1 cellular context compared by ENCODE assay signal in the genomic region with DNA sequence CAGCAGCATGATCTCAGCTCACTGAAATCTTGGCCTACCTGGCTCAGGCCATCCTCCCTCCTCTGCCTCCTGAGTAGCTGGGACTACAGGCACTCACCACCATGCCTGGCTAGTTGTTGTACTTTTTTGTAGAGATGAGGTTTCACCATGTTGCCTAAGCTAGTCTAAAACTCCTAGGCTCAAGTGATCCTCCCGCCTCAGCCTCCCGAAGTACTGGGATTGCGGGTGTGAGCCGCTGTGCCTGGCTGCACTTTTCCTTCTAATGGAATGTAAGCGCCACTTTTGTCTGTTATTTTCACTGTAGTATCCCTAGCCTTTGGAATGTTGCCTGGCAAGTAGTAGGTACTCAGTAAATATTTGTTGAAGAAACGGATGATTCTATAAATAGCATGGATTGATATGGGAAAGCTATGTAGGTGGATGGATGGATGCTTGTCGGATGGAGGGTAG.
TF ChIP-seq lines count a peak whose summit lies in the region.

No MANE protein-coding gene starts in this region.

TF ChIP-seq in HepG2, 621 proteins besides CTCF, POLR2A, EP300 and RAD21 (continued from another document and continues in another):
- TF ChIP-seq ZNF264 (CRISPR knock-in tag; IDR thresholded peaks at IDR 0.05) (peak; percentile 62; the same call in 1 of the 2 replicates), ZEB1 (IDR thresholded peaks at IDR 0.05; ENCODE audit: insufficient replicate concordance, low read depth) (peak; percentile 35), HNF4A (CRISPR knock-in tag; IDR thresholded peaks at IDR 0.05) (peak; percentile 54), ZNF839 (CRISPR knock-in tag; IDR thresholded peaks at IDR 0.05; ENCODE audit: borderline replicate concordance) (no peak), ATF7 (IDR thresholded peaks at IDR 0.05) (0 out of 2 replicates have a peak, but pooled peaks have one; percentile 17), ATF7 (CRISPR knock-in tag; IDR thresholded peaks at IDR 0.05) (no peak), SP1 (IDR thresholded peaks at IDR 0.05) (no peak), SP1 (CRISPR knock-in tag; IDR thresholded peaks at IDR 0.05) (peak; percentile 38; the same call in 1 of the 2 replicates), ZNF331 (CRISPR knock-in tag; IDR thresholded peaks at IDR 0.05) (peak; percentile 44; the same call in 1 of the 2 replicates), ZNF672 (CRISPR knock-in tag; IDR thresholded peaks at IDR 0.05) (0 out of 2 replicates have a peak, but pooled peaks have one; percentile 34), ZSCAN31 (CRISPR knock-in tag; IDR thresholded peaks at IDR 0.05; ENCODE audit: low read depth) (peak; percentile 5; the same call in 1 of the 2 replicates), SAP130 (CRISPR knock-in tag; IDR thresholded peaks at IDR 0.05; ENCODE audit: low read depth) (peak; percentile 77; the same call in 1 of the 2 replicates), KDM6A (CRISPR knock-in tag; IDR thresholded peaks at IDR 0.05; ENCODE audit: low read depth) (peak; percentile 53; the same call in 1 of the 2 replicates), TRIM24 (CRISPR knock-in tag; IDR thresholded peaks at IDR 0.05) (no peak), ZNF780A (CRISPR knock-in tag; IDR thresholded peaks at IDR 0.05) (no peak), HOXD1 (CRISPR knock-in tag; IDR thresholded peaks at IDR 0.05) (no peak), EEA1 (CRISPR knock-in tag; IDR thresholded peaks at IDR 0.05; ENCODE audit: borderline replicate concordance) (no peak), ZBTB38 (CRISPR knock-in tag; IDR thresholded peaks at IDR 0.05) (0 out of 2 replicates have a peak, but pooled peaks have one; percentile 52), NAIF1 (CRISPR knock-in tag; IDR thresholded peaks at IDR 0.05; ENCODE audit: borderline replicate concordance) (no peak), SOX13 (IDR thresholded peaks at IDR 0.05) (no peak), SOX13 (CRISPR knock-in tag; conservative IDR thresholded peaks at IDR 0.05 in 1 of 2, IDR thresholded peaks at IDR 0.05 in 1 of 2) (peak in 1 of 2 experiments; percentile 73; a peak in 2 of 4 replicates), TOE1 (CRISPR knock-in tag; IDR thresholded peaks at IDR 0.05) (no peak), PHF21A (CRISPR knock-in tag; IDR thresholded peaks at IDR 0.05) (peak; percentile 52; the same call in 1 of the 2 replicates), KAT8 (CRISPR knock-in tag; IDR thresholded peaks at IDR 0.05) (peak; percentile 56; the same call in 1 of the 2 replicates), KMT2B (CRISPR knock-in tag; IDR thresholded peaks at IDR 0.05) (no peak), SNAPC2 (CRISPR knock-in tag; IDR thresholded peaks at IDR 0.05) (peak; percentile 72; the same call in 1 of the 2 replicates)
- TF ChIP-seq, protein P1, sequence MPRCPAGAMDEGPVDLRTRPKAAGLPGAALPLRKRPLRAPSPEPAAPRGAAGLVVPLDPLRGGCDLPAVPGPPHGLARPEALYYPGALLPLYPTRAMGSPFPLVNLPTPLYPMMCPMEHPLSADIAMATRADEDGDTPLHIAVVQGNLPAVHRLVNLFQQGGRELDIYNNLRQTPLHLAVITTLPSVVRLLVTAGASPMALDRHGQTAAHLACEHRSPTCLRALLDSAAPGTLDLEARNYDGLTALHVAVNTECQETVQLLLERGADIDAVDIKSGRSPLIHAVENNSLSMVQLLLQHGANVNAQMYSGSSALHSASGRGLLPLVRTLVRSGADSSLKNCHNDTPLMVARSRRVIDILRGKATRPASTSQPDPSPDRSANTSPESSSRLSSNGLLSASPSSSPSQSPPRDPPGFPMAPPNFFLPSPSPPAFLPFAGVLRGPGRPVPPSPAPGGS (CRISPR knock-in tag; IDR thresholded peaks at IDR 0.05), result 0 out of 2 replicates have a peak, but pooled peaks have one; percentile 71
- TF ChIP-seq, protein P2, sequence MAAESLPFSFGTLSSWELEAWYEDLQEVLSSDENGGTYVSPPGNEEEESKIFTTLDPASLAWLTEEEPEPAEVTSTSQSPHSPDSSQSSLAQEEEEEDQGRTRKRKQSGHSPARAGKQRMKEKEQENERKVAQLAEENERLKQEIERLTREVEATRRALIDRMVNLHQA (CRISPR knock-in tag; IDR thresholded peaks at IDR 0.05), result 0 out of 2 replicates have a peak, but pooled peaks have one; percentile 34
- TF ChIP-seq, protein P3, sequence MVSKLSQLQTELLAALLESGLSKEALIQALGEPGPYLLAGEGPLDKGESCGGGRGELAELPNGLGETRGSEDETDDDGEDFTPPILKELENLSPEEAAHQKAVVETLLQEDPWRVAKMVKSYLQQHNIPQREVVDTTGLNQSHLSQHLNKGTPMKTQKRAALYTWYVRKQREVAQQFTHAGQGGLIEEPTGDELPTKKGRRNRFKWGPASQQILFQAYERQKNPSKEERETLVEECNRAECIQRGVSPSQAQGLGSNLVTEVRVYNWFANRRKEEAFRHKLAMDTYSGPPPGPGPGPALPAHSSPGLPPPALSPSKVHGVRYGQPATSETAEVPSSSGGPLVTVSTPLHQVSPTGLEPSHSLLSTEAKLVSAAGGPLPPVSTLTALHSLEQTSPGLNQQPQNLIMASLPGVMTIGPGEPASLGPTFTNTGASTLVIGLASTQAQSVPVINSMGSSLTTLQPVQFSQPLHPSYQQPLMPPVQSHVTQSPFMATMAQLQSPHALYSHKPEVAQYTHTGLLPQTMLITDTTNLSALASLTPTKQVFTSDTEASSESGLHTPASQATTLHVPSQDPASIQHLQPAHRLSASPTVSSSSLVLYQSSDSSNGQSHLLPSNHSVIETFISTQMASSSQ (IDR thresholded peaks at IDR 0.05; ENCODE audit: low read depth), result 0 out of 2 replicates have a peak, but pooled peaks have one; percentile 33
- TF ChIP-seq, protein P3 (CRISPR knock-in tag; IDR thresholded peaks at IDR 0.05; ENCODE audit: borderline replicate concordance), result no peak
- TF ChIP-seq, protein P4, sequence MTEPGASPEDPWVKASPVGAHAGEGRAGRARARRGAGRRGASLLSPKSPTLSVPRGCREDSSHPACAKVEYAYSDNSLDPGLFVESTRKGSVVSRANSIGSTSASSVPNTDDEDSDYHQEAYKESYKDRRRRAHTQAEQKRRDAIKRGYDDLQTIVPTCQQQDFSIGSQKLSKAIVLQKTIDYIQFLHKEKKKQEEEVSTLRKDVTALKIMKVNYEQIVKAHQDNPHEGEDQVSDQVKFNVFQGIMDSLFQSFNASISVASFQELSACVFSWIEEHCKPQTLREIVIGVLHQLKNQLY (CRISPR knock-in tag; IDR thresholded peaks at IDR 0.05), result peak; percentile 28; the same call in 1 of the 2 replicates
- TF ChIP-seq, protein P5, sequence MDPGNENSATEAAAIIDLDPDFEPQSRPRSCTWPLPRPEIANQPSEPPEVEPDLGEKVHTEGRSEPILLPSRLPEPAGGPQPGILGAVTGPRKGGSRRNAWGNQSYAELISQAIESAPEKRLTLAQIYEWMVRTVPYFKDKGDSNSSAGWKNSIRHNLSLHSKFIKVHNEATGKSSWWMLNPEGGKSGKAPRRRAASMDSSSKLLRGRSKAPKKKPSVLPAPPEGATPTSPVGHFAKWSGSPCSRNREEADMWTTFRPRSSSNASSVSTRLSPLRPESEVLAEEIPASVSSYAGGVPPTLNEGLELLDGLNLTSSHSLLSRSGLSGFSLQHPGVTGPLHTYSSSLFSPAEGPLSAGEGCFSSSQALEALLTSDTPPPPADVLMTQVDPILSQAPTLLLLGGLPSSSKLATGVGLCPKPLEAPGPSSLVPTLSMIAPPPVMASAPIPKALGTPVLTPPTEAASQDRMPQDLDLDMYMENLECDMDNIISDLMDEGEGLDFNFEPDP (CRISPR knock-in tag; conservative IDR thresholded peaks at IDR 0.05), result no peak
- TF ChIP-seq, protein P6, sequence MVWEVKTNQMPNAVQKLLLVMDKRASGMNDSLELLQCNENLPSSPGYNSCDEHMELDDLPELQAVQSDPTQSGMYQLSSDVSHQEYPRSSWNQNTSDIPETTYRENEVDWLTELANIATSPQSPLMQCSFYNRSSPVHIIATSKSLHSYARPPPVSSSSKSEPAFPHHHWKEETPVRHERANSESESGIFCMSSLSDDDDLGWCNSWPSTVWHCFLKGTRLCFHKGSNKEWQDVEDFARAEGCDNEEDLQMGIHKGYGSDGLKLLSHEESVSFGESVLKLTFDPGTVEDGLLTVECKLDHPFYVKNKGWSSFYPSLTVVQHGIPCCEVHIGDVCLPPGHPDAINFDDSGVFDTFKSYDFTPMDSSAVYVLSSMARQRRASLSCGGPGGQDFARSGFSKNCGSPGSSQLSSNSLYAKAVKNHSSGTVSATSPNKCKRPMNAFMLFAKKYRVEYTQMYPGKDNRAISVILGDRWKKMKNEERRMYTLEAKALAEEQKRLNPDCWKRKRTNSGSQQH (CRISPR knock-in tag; IDR thresholded peaks at IDR 0.05; ENCODE audit: low read depth), result no peak
- TF ChIP-seq, protein P7, sequence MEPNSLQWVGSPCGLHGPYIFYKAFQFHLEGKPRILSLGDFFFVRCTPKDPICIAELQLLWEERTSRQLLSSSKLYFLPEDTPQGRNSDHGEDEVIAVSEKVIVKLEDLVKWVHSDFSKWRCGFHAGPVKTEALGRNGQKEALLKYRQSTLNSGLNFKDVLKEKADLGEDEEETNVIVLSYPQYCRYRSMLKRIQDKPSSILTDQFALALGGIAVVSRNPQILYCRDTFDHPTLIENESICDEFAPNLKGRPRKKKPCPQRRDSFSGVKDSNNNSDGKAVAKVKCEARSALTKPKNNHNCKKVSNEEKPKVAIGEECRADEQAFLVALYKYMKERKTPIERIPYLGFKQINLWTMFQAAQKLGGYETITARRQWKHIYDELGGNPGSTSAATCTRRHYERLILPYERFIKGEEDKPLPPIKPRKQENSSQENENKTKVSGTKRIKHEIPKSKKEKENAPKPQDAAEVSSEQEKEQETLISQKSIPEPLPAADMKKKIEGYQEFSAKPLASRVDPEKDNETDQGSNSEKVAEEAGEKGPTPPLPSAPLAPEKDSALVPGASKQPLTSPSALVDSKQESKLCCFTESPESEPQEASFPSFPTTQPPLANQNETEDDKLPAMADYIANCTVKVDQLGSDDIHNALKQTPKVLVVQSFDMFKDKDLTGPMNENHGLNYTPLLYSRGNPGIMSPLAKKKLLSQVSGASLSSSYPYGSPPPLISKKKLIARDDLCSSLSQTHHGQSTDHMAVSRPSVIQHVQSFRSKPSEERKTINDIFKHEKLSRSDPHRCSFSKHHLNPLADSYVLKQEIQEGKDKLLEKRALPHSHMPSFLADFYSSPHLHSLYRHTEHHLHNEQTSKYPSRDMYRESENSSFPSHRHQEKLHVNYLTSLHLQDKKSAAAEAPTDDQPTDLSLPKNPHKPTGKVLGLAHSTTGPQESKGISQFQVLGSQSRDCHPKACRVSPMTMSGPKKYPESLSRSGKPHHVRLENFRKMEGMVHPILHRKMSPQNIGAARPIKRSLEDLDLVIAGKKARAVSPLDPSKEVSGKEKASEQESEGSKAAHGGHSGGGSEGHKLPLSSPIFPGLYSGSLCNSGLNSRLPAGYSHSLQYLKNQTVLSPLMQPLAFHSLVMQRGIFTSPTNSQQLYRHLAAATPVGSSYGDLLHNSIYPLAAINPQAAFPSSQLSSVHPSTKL (CRISPR knock-in tag; IDR thresholded peaks at IDR 0.05), result peak; percentile 91
- TF ChIP-seq, protein P8, sequence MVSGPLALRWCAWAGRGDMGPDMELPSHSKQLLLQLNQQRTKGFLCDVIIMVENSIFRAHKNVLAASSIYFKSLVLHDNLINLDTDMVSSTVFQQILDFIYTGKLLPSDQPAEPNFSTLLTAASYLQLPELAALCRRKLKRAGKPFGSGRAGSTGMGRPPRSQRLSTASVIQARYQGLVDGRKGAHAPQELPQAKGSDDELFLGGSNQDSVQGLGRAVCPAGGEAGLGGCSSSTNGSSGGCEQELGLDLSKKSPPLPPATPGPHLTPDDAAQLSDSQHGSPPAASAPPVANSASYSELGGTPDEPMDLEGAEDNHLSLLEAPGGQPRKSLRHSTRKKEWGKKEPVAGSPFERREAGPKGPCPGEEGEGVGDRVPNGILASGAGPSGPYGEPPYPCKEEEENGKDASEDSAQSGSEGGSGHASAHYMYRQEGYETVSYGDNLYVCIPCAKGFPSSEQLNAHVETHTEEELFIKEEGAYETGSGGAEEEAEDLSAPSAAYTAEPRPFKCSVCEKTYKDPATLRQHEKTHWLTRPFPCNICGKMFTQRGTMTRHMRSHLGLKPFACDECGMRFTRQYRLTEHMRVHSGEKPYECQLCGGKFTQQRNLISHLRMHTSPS (CRISPR knock-in tag; IDR thresholded peaks at IDR 0.05; ENCODE audit: low read depth), result no peak; the same call in 1 of the 2 replicates
- TF ChIP-seq, protein P9, sequence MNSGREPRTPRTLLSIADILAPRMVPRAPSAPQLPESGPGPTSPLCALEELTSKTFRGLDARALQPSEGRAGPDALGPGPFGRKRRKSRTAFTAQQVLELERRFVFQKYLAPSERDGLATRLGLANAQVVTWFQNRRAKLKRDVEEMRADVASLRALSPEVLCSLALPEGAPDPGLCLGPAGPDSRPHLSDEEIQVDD (CRISPR knock-in tag; IDR thresholded peaks at IDR 0.05; ENCODE audit: borderline replicate concordance), result no peak
- TF ChIP-seq, protein P10, sequence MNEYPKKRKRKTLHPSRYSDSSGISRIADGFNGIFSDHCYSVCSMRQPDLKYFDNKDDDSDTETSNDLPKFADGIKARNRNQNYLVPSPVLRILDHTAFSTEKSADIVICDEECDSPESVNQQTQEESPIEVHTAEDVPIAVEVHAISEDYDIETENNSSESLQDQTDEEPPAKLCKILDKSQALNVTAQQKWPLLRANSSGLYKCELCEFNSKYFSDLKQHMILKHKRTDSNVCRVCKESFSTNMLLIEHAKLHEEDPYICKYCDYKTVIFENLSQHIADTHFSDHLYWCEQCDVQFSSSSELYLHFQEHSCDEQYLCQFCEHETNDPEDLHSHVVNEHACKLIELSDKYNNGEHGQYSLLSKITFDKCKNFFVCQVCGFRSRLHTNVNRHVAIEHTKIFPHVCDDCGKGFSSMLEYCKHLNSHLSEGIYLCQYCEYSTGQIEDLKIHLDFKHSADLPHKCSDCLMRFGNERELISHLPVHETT (CRISPR knock-in tag; conservative IDR thresholded peaks at IDR 0.05), result 0 out of 2 replicates have a peak, but pooled peaks have one; percentile 31
- TF ChIP-seq, protein P11, sequence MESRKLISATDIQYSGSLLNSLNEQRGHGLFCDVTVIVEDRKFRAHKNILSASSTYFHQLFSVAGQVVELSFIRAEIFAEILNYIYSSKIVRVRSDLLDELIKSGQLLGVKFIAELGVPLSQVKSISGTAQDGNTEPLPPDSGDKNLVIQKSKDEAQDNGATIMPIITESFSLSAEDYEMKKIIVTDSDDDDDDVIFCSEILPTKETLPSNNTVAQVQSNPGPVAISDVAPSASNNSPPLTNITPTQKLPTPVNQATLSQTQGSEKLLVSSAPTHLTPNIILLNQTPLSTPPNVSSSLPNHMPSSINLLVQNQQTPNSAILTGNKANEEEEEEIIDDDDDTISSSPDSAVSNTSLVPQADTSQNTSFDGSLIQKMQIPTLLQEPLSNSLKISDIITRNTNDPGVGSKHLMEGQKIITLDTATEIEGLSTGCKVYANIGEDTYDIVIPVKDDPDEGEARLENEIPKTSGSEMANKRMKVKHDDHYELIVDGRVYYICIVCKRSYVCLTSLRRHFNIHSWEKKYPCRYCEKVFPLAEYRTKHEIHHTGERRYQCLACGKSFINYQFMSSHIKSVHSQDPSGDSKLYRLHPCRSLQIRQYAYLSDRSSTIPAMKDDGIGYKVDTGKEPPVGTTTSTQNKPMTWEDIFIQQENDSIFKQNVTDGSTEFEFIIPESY (CRISPR knock-in tag; IDR thresholded peaks at IDR 0.05), result peak; percentile 79
